ENCODE assay signal across 8 cellular contexts in genomic region chr4:26885912-26886274, GRCh38. TPM values are rescaled to one million over a fixed set of nuclear protein-coding genes. Genes with fewer than 3 reads are reported as not detected.
DNase-seq lines count a peak whose midpoint lies in the region; ATAC-seq and TF ChIP-seq lines count a peak whose summit lies in the region.

No MANE protein-coding gene starts in this region.

- DNase-seq in GM13976 (ENCODE audit: low spot score) (peak; percentile 61), NCI-H1694 treated with DMSO at 0.1 percent for 48 hours (lab: John Stamatoyannopoulos, UW) (no peak), NCI-H1417 treated with DMSO at 0.1 percent for 48 hours (lab: John Stamatoyannopoulos, UW) (no peak), DMS79 treated with DMSO at 0.1 percent for 48 hours (lab: John Stamatoyannopoulos, UW) (no peak)
- DNase-seq in activated T-helper 2 cell treated with anti-CD3 and anti-CD28 coated beads, Interferon-gamma antibody, Interleukin-2, Interleukin-4, amounts not matched to agents 10 μg/mL and 5 μg/mL and 100 μg/mL, durations not matched to agents 14 hours and 24 hours and 36 hours (ENCODE audit: low spot score), result no peak

- intact Hi-C loops in activated T-helper 2 cell treated with anti-CD3 and anti-CD28 coated beads, Interferon-gamma antibody, Interleukin-2, Interleukin-4, amounts not matched to agents 10 μg/mL and 5 μg/mL and 100 μg/mL, durations not matched to agents 14 hours and 24 hours and 36 hours (cut with micrococcal nuclease), result loop anchor here (1.0 to 10.0 kb wide), 6 partner anchors 23 to 141 kb away; no protein-coding TSS in a partner anchor

- H3K27ac Mint-ChIP-seq in activated T-helper 2 cell treated with anti-CD3 and anti-CD28 coated beads, Interferon-gamma antibody, Interleukin-2, Interleukin-4, amounts not matched to agents 10 μg/mL and 5 μg/mL and 100 μg/mL, durations not matched to agents 14 hours and 24 hours and 36 hours, result peak overlapping the region; percentile 89
- peak overlapping the region; percentile 92 for H3K27ac Mint-ChIP-seq in stimulated activated naive CD8-positive, alpha-beta T cell treated with anti-CD3 and anti-CD28 coated beads, Interleukin-15, Interleukin-2, amounts not matched to agents 100 ng/mL and 50 ng/mL, for 24 hours

- peaks cover 55% of the 10 kb centered on the region for H3K4me1 Mint-ChIP-seq in activated T-helper 2 cell treated with anti-CD3 and anti-CD28 coated beads, Interferon-gamma antibody, Interleukin-2, Interleukin-4, amounts not matched to agents 10 μg/mL and 5 μg/mL and 100 μg/mL, durations not matched to agents 14 hours and 24 hours and 36 hours (ENCODE audit: low read depth)
- H3K4me1 Mint-ChIP-seq in stimulated activated naive CD8-positive, alpha-beta T cell treated with anti-CD3 and anti-CD28 coated beads, Interleukin-15, Interleukin-2, amounts not matched to agents 100 ng/mL and 50 ng/mL, for 24 hours (ENCODE audit: low read depth), result peaks cover 89% of the 10 kb centered on the region

- peaks cover 5% of the 10 kb centered on the region for H3K9me3 Mint-ChIP-seq in activated T-helper 2 cell treated with anti-CD3 and anti-CD28 coated beads, Interferon-gamma antibody, Interleukin-2, Interleukin-4, amounts not matched to agents 10 μg/mL and 5 μg/mL and 100 μg/mL, durations not matched to agents 14 hours and 24 hours and 36 hours
- peaks cover 4% of the 10 kb centered on the region for H3K9me3 Mint-ChIP-seq in stimulated activated naive CD8-positive, alpha-beta T cell treated with anti-CD3 and anti-CD28 coated beads, Interleukin-15, Interleukin-2, amounts not matched to agents 100 ng/mL and 50 ng/mL, for 24 hours

- ATAC-seq in GM19468 (IDR thresholded peaks at IDR 0.05; ENCODE audit: extremely low read depth, unreplicated experiment), result peak; percentile 74
- ATAC-seq in HG03469 (IDR thresholded peaks at IDR 0.05; ENCODE audit: unreplicated experiment), result peak; percentile 57

- H3K36me3 Mint-ChIP-seq in activated T-helper 2 cell treated with anti-CD3 and anti-CD28 coated beads, Interferon-gamma antibody, Interleukin-2, Interleukin-4, amounts not matched to agents 10 μg/mL and 5 μg/mL and 100 μg/mL, durations not matched to agents 14 hours and 24 hours and 36 hours (ENCODE audit: low read depth), result peaks cover 19% of the 10 kb centered on the region
- peaks cover 19% of the 10 kb centered on the region for H3K36me3 Mint-ChIP-seq in stimulated activated naive CD8-positive, alpha-beta T cell treated with anti-CD3 and anti-CD28 coated beads, Interleukin-15, Interleukin-2, amounts not matched to agents 100 ng/mL and 50 ng/mL, for 24 hours (ENCODE audit: low read depth)

- in situ Hi-C loops in GM13976 (cut with MboI; ENCODE audit: low sequenced_read_pairs, unreplicated experiment), result loop anchor here (10.0 kb wide), 1 partner anchor 109 kb away; no protein-coding TSS in a partner anchor

- peak overlapping the region; percentile 74 for H3K4me3 Mint-ChIP-seq in activated T-helper 2 cell treated with anti-CD3 and anti-CD28 coated beads, Interferon-gamma antibody, Interleukin-2, Interleukin-4, amounts not matched to agents 10 μg/mL and 5 μg/mL and 100 μg/mL, durations not matched to agents 14 hours and 24 hours and 36 hours (ENCODE audit: low read depth)
- H3K4me3 Mint-ChIP-seq in stimulated activated naive CD8-positive, alpha-beta T cell treated with anti-CD3 and anti-CD28 coated beads, Interleukin-15, Interleukin-2, amounts not matched to agents 100 ng/mL and 50 ng/mL, for 24 hours, result peak overlapping the region; percentile 79

- H3K27me3 Mint-ChIP-seq in activated T-helper 2 cell treated with anti-CD3 and anti-CD28 coated beads, Interferon-gamma antibody, Interleukin-2, Interleukin-4, amounts not matched to agents 10 μg/mL and 5 μg/mL and 100 μg/mL, durations not matched to agents 14 hours and 24 hours and 36 hours (ENCODE audit: low read depth), result no peaks in the 10 kb centered on the region
- no peaks in the 10 kb centered on the region for H3K27me3 Mint-ChIP-seq in stimulated activated naive CD8-positive, alpha-beta T cell treated with anti-CD3 and anti-CD28 coated beads, Interleukin-15, Interleukin-2, amounts not matched to agents 100 ng/mL and 50 ng/mL, for 24 hours

- TF ChIP-seq CTCF in GM13976 (IDR thresholded peaks at IDR 0.05; ENCODE audit: borderline replicate concordance, control extremely low read depth, extremely low read depth, insufficient read depth, missing control alignments), result no peak

RNA-seq across cellular contexts. Expression of gene STIM2, which starts 25.3 kb away (rescaled TPM):
- total RNA-seq in activated T-helper 2 cell treated with anti-CD3 and anti-CD28 coated beads, Interferon-gamma antibody, Interleukin-2, Interleukin-4, amounts not matched to agents 10 μg/mL and 5 μg/mL and 100 μg/mL, durations not matched to agents 14 hours and 24 hours and 36 hours, result 35.5 and 37.1 TPM in 2 replicates
